ENCODE assay signal across 1 cellular context in genomic region chr22:42913874-42914510, GRCh38.
TF ChIP-seq lines count a peak whose summit lies in the region.

No MANE protein-coding gene starts in this region.

TF ChIP-seq in HepG2, 621 proteins besides CTCF, POLR2A, EP300 and RAD21 (continued from another document and continues in another):
- no peak for TF ChIP-seq JUN (CRISPR knock-in tag; IDR thresholded peaks at IDR 0.05)
- no peak for TF ChIP-seq ZNF572 (CRISPR knock-in tag; IDR thresholded peaks at IDR 0.05)
- no peak for TF ChIP-seq ZNF207 (IDR thresholded peaks at IDR 0.05; ENCODE audit: borderline replicate concordance)
- no peak for TF ChIP-seq ZBTB4 (CRISPR knock-in tag; IDR thresholded peaks at IDR 0.05; ENCODE audit: borderline replicate concordance)
- peak; percentile 53; the same call in 1 of the 2 replicates for TF ChIP-seq NR2F6 (IDR thresholded peaks at IDR 0.05)
- peak; percentile 81 for TF ChIP-seq NR2F6 (CRISPR knock-in tag; IDR thresholded peaks at IDR 0.05)
- peak; percentile 52; the same call in 1 of the 2 replicates for TF ChIP-seq ATF3 (CRISPR knock-in tag; IDR thresholded peaks at IDR 0.05)
- no peak for TF ChIP-seq WIZ (CRISPR knock-in tag; IDR thresholded peaks at IDR 0.05)
- no peak for TF ChIP-seq PBX3 (CRISPR knock-in tag; IDR thresholded peaks at IDR 0.05; ENCODE audit: borderline replicate concordance)
- TF ChIP-seq ZBTB38 (CRISPR knock-in tag; IDR thresholded peaks at IDR 0.05): peak; percentile 31; the same call in 1 of the 2 replicates
- TF ChIP-seq KDM1A (CRISPR knock-in tag; IDR thresholded peaks at IDR 0.05): peak; percentile 20; the same call in 1 of the 2 replicates
- TF ChIP-seq GZF1 (CRISPR knock-in tag; IDR thresholded peaks at IDR 0.05): no peak
- TF ChIP-seq RFX5 (IDR thresholded peaks at IDR 0.05; ENCODE audit: low read depth, low read length): no peak
- TF ChIP-seq HOXA9 (CRISPR knock-in tag; IDR thresholded peaks at IDR 0.05; ENCODE audit: borderline replicate concordance): no peak
- TF ChIP-seq ZNF557 (CRISPR knock-in tag; IDR thresholded peaks at IDR 0.05): no peak
- no peak for TF ChIP-seq ZNF850 (CRISPR knock-in tag; conservative IDR thresholded peaks at IDR 0.05)
- no peak for TF ChIP-seq AKAP8 (CRISPR knock-in tag; IDR thresholded peaks at IDR 0.05)
- no peak; the same call in 1 of the 2 replicates for TF ChIP-seq RFXAP (CRISPR knock-in tag; IDR thresholded peaks at IDR 0.05; ENCODE audit: borderline replicate concordance)
- no peak for TF ChIP-seq RFXANK (CRISPR knock-in tag; IDR thresholded peaks at IDR 0.05)
- peak; percentile 83; the same call in 1 of the 2 replicates for TF ChIP-seq CBX5 (CRISPR knock-in tag; IDR thresholded peaks at IDR 0.05; ENCODE audit: borderline replicate concordance)
- TF ChIP-seq LRRFIP1 (CRISPR knock-in tag; conservative IDR thresholded peaks at IDR 0.05): no peak
- no peak for TF ChIP-seq ZNF646 (CRISPR knock-in tag; IDR thresholded peaks at IDR 0.05)
- peak; percentile 70 for TF ChIP-seq ELF3 (CRISPR knock-in tag; IDR thresholded peaks at IDR 0.05)
- TF ChIP-seq E2F2 (CRISPR knock-in tag; IDR thresholded peaks at IDR 0.05; ENCODE audit: borderline replicate concordance): no peak
- TF ChIP-seq KLF16 (CRISPR knock-in tag; IDR thresholded peaks at IDR 0.05): peak in 1 of 2 experiments; percentile 66; a peak in 2 of 4 replicates
- TF ChIP-seq HNF4A (CRISPR knock-in tag; IDR thresholded peaks at IDR 0.05): peak; percentile 99
- TF ChIP-seq SRY (CRISPR knock-in tag; IDR thresholded peaks at IDR 0.05): no peak; the same call in 1 of the 2 replicates
- no peak for TF ChIP-seq EHMT2 (IDR thresholded peaks at IDR 0.05; ENCODE audit: borderline replicate concordance, low read depth, low read length)
- no peak; the same call in 1 of the 2 replicates for TF ChIP-seq ZNF563 (CRISPR knock-in tag; IDR thresholded peaks at IDR 0.05)
- no peak for TF ChIP-seq ZNF30 (CRISPR knock-in tag; IDR thresholded peaks at IDR 0.05)
- TF ChIP-seq ELK4 (CRISPR knock-in tag; IDR thresholded peaks at IDR 0.05; ENCODE audit: borderline replicate concordance): no peak
- TF ChIP-seq ZNF709 (CRISPR knock-in tag; IDR thresholded peaks at IDR 0.05): no peak
- TF ChIP-seq TBX3 (IDR thresholded peaks at IDR 0.05; ENCODE audit: borderline replicate concordance): peak; percentile 64; the same call in 1 of the 2 replicates
- TF ChIP-seq FOXA3 (CRISPR knock-in tag; IDR thresholded peaks at IDR 0.05): peak; percentile 95
- peak; percentile 84 for TF ChIP-seq ZNF292 (CRISPR knock-in tag; IDR thresholded peaks at IDR 0.05; ENCODE audit: borderline replicate concordance, low read depth)
- TF ChIP-seq KLF12 (CRISPR knock-in tag; IDR thresholded peaks at IDR 0.05; ENCODE audit: borderline replicate concordance): no peak
- no peak for TF ChIP-seq ZC3H13 (CRISPR knock-in tag; IDR thresholded peaks at IDR 0.05)
- no peak for TF ChIP-seq THAP7 (CRISPR knock-in tag; IDR thresholded peaks at IDR 0.05)
- TF ChIP-seq PLSCR1 (CRISPR knock-in tag; IDR thresholded peaks at IDR 0.05; ENCODE audit: borderline replicate concordance): no peak
- TF ChIP-seq HBP1 (CRISPR knock-in tag; IDR thresholded peaks at IDR 0.05; ENCODE audit: low read depth): peak; percentile 76; the same call in 1 of the 2 replicates
- TF ChIP-seq ZNF382 (CRISPR knock-in tag; IDR thresholded peaks at IDR 0.05; ENCODE audit: borderline replicate concordance): no peak
- no peak for TF ChIP-seq ZNF781 (CRISPR knock-in tag; IDR thresholded peaks at IDR 0.05; ENCODE audit: borderline replicate concordance, not compliant biosample characterization)
